ENCODE assay signal across 22 cellular contexts in the genomic region with DNA sequence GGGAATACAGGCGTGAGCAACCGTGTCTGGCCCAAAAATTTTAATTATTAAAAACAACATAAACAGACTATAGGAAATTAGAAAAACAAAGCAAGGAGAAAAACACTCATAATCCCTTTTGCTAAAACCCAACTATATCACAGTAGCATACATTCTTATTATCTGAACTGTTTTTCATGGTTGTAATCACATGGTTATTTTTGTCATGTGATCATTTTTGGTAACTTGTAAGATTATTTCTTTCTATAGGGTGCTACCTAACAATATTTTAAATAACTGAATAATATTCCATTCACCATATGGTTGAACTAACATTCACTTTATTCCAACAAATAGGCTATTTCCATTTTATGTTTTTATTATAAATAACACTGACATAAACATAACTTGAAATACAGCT. TPM values are rescaled to one million over a fixed set of nuclear protein-coding genes. Genes with fewer than 3 reads are reported as not detected.
DNase-seq lines count a peak whose midpoint lies in the region; ATAC-seq, FAIRE-seq and TF ChIP-seq lines count a peak whose summit lies in the region.
"Had no signal": no experiment of that assay in that cellular context is flagged by ENCODE, and none has a peak within 500 bp of the region (broad histone marks: within the 10 kb centered on the region; RNA-seq: fewer than 3 reads in every experiment).

No MANE protein-coding gene starts in this region.

- intact Hi-C loops in left ventricle myocardium inferior (cut with micrococcal nuclease) = no loop called here
- intact Hi-C loops in left cardiac atrium (cut with DNase I) = no loop called here
- intact Hi-C loops in pancreas (cut with DNase I) = no loop called here
- intact Hi-C loops in uterus (cut with DNase I; ENCODE audit: low total_unique reads) = no loop called here

- no peak overlapping the region for H3K4me3 ChIP-seq in left ventricle myocardium inferior
- no peak overlapping the region for H3K4me3 ChIP-seq in esophagus (ENCODE audit: low read depth in 1 of 2, low read length in 2 of 2)
- no peak overlapping the region for H3K4me3 ChIP-seq in pancreas
- no peak overlapping the region for H3K4me3 ChIP-seq in uterus

- 91% methylated on average over 2 of the region's 2 CpGs for WGBS in esophagus, 2 donors
- 69 to 84% methylated on average over 2 of the region's 2 CpGs for WGBS in pancreas, 2 donors

- H3K27ac ChIP-seq in left ventricle myocardium inferior (replicated peaks) = peak overlapping the region; percentile 81
- peak overlapping the region; percentile 49 to 64 for H3K27ac ChIP-seq in esophagus (ENCODE audit: low read depth in 2 of 2, low read length in 1 of 2)
- peak overlapping the region in 3 of 4 donors; percentile 60 to 75 (median 66) for H3K27ac ChIP-seq in pancreas
- H3K27ac ChIP-seq in uterus = no peak overlapping the region

- TF ChIP-seq POLR2A in uterus (IDR thresholded peaks at IDR 0.05) = no peak

- H3K27me3 ChIP-seq in left ventricle myocardium inferior (ENCODE audit: low read depth) (no peaks in the 10 kb centered on the region), esophagus (ENCODE audit: control insufficient read depth in 1 of 2, insufficient read depth in 2 of 2, low read length in 2 of 2) (no peaks in the 10 kb centered on the region), pancreas (no peaks in the 10 kb centered on the region), uterus (no peaks in the 10 kb centered on the region)
- H3K27me3 ChIP-seq: spleen had no signal

- H3K4me1 ChIP-seq in left ventricle myocardium inferior (peaks cover 18% of the 10 kb centered on the region), esophagus (ENCODE audit: control insufficient read depth in 2 of 2, insufficient read depth in 2 of 2, low read length in 1 of 2) (no peaks in the 10 kb centered on the region), pancreas (peaks cover 0 to 19% (median 14%) of the 10 kb centered on the region in 3 donors), uterus (no peaks in the 10 kb centered on the region)

- FAIRE-seq in pancreas (lab: Jason Lieb, UNC) = no peak
- FAIRE-seq: endometrium had no signal

- H3K9me3 ChIP-seq in left ventricle myocardium inferior (replicated peaks) (no peaks in the 10 kb centered on the region), esophagus (ENCODE audit: control insufficient read depth in 2 of 2, insufficient read depth in 1 of 2, low read depth in 1 of 2, low read length in 1 of 2) (no peaks in the 10 kb centered on the region), pancreas (no peaks in the 10 kb centered on the region), uterus (no peaks in the 10 kb centered on the region)
- H3K9me3 ChIP-seq: SK-N-SH, spleen had no signal

- ATAC-seq in left cardiac atrium (no peak), pancreas (no peak), HG03354 (IDR thresholded peaks at IDR 0.05; ENCODE audit: poor library complexity, severe bottlenecking, unreplicated experiment) (no peak), HG03439 (IDR thresholded peaks at IDR 0.05; ENCODE audit: unreplicated experiment) (no peak)
- ATAC-seq: activated CD8-positive, alpha-beta T cell treated with anti-CD3 and anti-CD28 coated beads for 36 hours; activated T-helper 17 cell treated with anti-CD3 and anti-CD28 coated beads, Interleukin-2, amount 50 U/mL, for 72 hours had no signal

- H3K36me3 ChIP-seq in left ventricle myocardium inferior (no peaks in the 10 kb centered on the region), esophagus (ENCODE audit: control insufficient read depth in 2 of 2, insufficient read depth in 2 of 2, low read length in 1 of 2) (no peaks in the 10 kb centered on the region), pancreas (no peaks in the 10 kb centered on the region), uterus (no peaks in the 10 kb centered on the region)
- H3K36me3 ChIP-seq: spleen had no signal

- no peak for TF ChIP-seq CTCF in left ventricle myocardium inferior (IDR thresholded peaks at IDR 0.05; ENCODE audit: borderline replicate concordance)
- TF ChIP-seq CTCF in pancreas (IDR thresholded peaks at IDR 0.05) = no peak
- TF ChIP-seq CTCF in uterus (IDR thresholded peaks at IDR 0.05) = no peak

- no peak for DNase-seq in left ventricle myocardium inferior
- DNase-seq in left cardiac atrium = no peak
- DNase-seq in pancreas = no peak
- no peak for DNase-seq in uterus
- DNase-seq in iPS-NIHi11 (ENCODE audit: low spot score) = no peak
- DNase-seq: activated CD4-positive, alpha-beta T cell treated with anti-CD3 and anti-CD28 coated beads for 1 hour; activated CD8-positive, alpha-beta T cell treated with anti-CD3 and anti-CD28 coated beads for 36 hours; aorta; dermis blood vessel endothelial cell; NCI-H1417 treated with DMSO at 0.1 percent for 48 hours; NCI-H82; nephron progenitor cell; retina; SK-N-SH; spleen; stimulated activated CD4-positive, alpha-beta T cell treated with anti-CD3 and anti-CD28 coated beads, Interleukin-2, amount 100 ng/mL, for 48 hours; T-helper 2 cell had no signal

RNA-seq across cellular contexts. Expression of a gene that starts 23.0 kb away (rescaled TPM):
- total RNA-seq in left ventricle myocardium inferior (137 TPM), left cardiac atrium (100 to 1,000 TPM; 121 to 178 TPM), pancreas (10 to 100 TPM; 67.3 to 84.4 (median 70.0) TPM), uterus (100 to 1,000 TPM in 3 of 4 donors, 10 to 100 TPM in 1; 99.4 to 434 (median 307) TPM)
- polyA plus RNA-seq in esophagus (100 to 1,000 TPM in 1 of 2 donors, 10 to 100 TPM in 1; 90.0 to 140 TPM), pancreas (10 to 100 TPM; 28.7 to 44.5 TPM)

Comparison
In these comparisons a context has a peak if more than half of its experiments do, and no peak if none do; other contexts are left out.
1. H3K27ac ChIP-seq: peak in left ventricle myocardium inferior (single experiment), esophagus (2 of 2) and pancreas (3 of 4); none in uterus (0 of 2).